In the genomic region with DNA sequence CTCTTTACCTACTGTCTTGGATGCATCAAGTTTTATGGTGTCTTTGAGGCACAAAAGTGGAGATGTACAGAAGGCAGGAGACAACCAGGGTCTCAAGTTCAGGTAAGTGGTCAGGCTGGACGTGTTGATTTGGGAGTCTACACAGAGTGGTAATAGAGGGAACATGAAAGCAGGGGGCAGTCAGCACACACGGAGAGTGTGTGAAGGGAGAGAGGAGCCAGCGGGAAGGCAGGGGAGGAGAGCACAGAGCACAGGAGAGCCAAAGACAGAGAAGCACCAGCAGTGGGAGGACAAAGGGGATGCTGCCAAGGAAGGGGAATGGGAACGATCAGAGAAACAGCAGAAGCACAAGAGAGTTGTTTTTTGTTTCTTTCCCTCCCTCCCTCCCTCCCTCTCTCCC, we compare ENCODE assay signal across 17 cellular contexts. TPM values are rescaled to one million over a fixed set of nuclear protein-coding genes. Genes with fewer than 3 reads are reported as not detected.
"Had no signal": no experiment of that assay in that cellular context is flagged by ENCODE, and none has a peak within 500 bp of the region (broad histone marks: within the 10 kb centered on the region; RNA-seq: fewer than 3 reads in every experiment).

No MANE protein-coding gene starts in this region.

- H3K9me3 Mint-ChIP-seq: activated CD4-positive, alpha-beta T cell treated with anti-CD3 and anti-CD28 coated beads, Interleukin-2, amount 10 ng/mL, durations not matched to agents 7 days and 5 days; activated naive CD4-positive, alpha-beta T cell treated with anti-CD3 and anti-CD28 coated beads, Interleukin-2, amount 50 U/mL, for 72 hours; natural killer cell treated with Interleukin-12 subunit alpha and Interleukin-12 subunit beta and Interleukin-15 and Interleukin-18, amount 100 ng/mL, for 72 hours; stimulated activated naive B cell treated with anti-CD40 and anti-IgM and Interleukin-4, amounts not matched to agents 10 μg/mL and 1 μg/mL and 100 μg/mL, for 72 hours had no signal

- H3K27ac ChIP-seq: adrenal gland, esophagus squamous epithelium, lower lobe of right lung, parathyroid adenoma, sigmoid colon had no signal

- H3K4me1 ChIP-seq: adrenal gland, esophagus squamous epithelium, lower lobe of right lung, sigmoid colon had no signal

- H3K9me3 ChIP-seq: adrenal gland, esophagus squamous epithelium, lower lobe of right lung, sigmoid colon had no signal

- H2AFZ ChIP-seq: parathyroid adenoma had no signal

- DNase-seq: activated CD4-positive, alpha-beta T cell treated with anti-CD3 and anti-CD28 coated beads, Interleukin-2, amount 10 ng/mL, durations not matched to agents 7 days and 5 days; activated CD8-positive, alpha-beta memory T cell treated with anti-CD3 and anti-CD28 coated beads, Interleukin-2, amount 50 U/mL, for 4 hours; activated effector memory CD4-positive, alpha-beta T cell treated with anti-CD3 and anti-CD28 coated beads, Interleukin-2, amount 50 U/mL, for 16 hours; activated T-cell treated with anti-CD3 and anti-CD28 coated beads, Interleukin-2, amount 50 U/mL, for 48 hours; adrenal gland; dermis blood vessel endothelial cell; effector memory CD4-positive, alpha-beta T cell; esophagus squamous epithelium; lower lobe of right lung; sigmoid colon; stimulated activated naive B cell treated with anti-CD40 and anti-IgM and Interleukin-4, amounts not matched to agents 10 μg/mL and 1 μg/mL and 100 μg/mL, for 72 hours; T1000 had no signal

- H3K4me3 ChIP-seq: adrenal gland, esophagus squamous epithelium, lower lobe of right lung, sigmoid colon had no signal

- H3K36me3 Mint-ChIP-seq: activated naive CD4-positive, alpha-beta T cell treated with anti-CD3 and anti-CD28 coated beads, Interleukin-2, amount 50 U/mL, for 72 hours; natural killer cell treated with Interleukin-12 subunit alpha and Interleukin-12 subunit beta and Interleukin-15 and Interleukin-18, amount 100 ng/mL, for 72 hours; stimulated activated naive B cell treated with anti-CD40 and anti-IgM and Interleukin-4, amounts not matched to agents 10 μg/mL and 1 μg/mL and 100 μg/mL, for 72 hours had no signal

- H3K27me3 ChIP-seq: adrenal gland, esophagus squamous epithelium, sigmoid colon had no signal

- ATAC-seq: activated CD4-positive, CD25-positive, alpha-beta regulatory T cell treated with anti-CD3 and anti-CD28 coated beads, Interleukin-2, amount 50 U/mL, for 24 hours; activated naive CD4-positive, alpha-beta T cell treated with anti-CD3 and anti-CD28 coated beads, Interleukin-2, amount 50 U/mL, for 72 hours; lower lobe of right lung; natural killer cell treated with Interleukin-12 subunit alpha and Interleukin-12 subunit beta and Interleukin-15 and Interleukin-18, amount 100 ng/mL, for 72 hours; stimulated activated naive B cell treated with anti-CD40 and anti-IgM and Interleukin-4, amounts not matched to agents 10 μg/mL and 1 μg/mL and 100 μg/mL, for 72 hours had no signal

- H3K27ac Mint-ChIP-seq: activated CD4-positive, alpha-beta T cell treated with anti-CD3 and anti-CD28 coated beads, Interleukin-2, amount 10 ng/mL, durations not matched to agents 7 days and 5 days; activated naive CD4-positive, alpha-beta T cell treated with anti-CD3 and anti-CD28 coated beads, Interleukin-2, amount 50 U/mL, for 72 hours; natural killer cell treated with Interleukin-12 subunit alpha and Interleukin-12 subunit beta and Interleukin-15 and Interleukin-18, amount 100 ng/mL, for 72 hours; stimulated activated naive B cell treated with anti-CD40 and anti-IgM and Interleukin-4, amounts not matched to agents 10 μg/mL and 1 μg/mL and 100 μg/mL, for 72 hours had no signal

- H3K27me3 Mint-ChIP-seq: stimulated activated naive B cell treated with anti-CD40 and anti-IgM and Interleukin-4, amounts not matched to agents 10 μg/mL and 1 μg/mL and 100 μg/mL, for 72 hours had no signal

- H3K36me3 ChIP-seq: adrenal gland, esophagus squamous epithelium, lower lobe of right lung, sigmoid colon had no signal

- H3K79me2 ChIP-seq: parathyroid adenoma had no signal

- H3K4me3 Mint-ChIP-seq: activated CD4-positive, alpha-beta T cell treated with anti-CD3 and anti-CD28 coated beads, Interleukin-2, amount 10 ng/mL, durations not matched to agents 7 days and 5 days; natural killer cell treated with Interleukin-12 subunit alpha and Interleukin-12 subunit beta and Interleukin-15 and Interleukin-18, amount 100 ng/mL, for 72 hours; stimulated activated naive B cell treated with anti-CD40 and anti-IgM and Interleukin-4, amounts not matched to agents 10 μg/mL and 1 μg/mL and 100 μg/mL, for 72 hours had no signal

- H3K4me1 Mint-ChIP-seq: activated CD4-positive, alpha-beta T cell treated with anti-CD3 and anti-CD28 coated beads, Interleukin-2, amount 10 ng/mL, durations not matched to agents 7 days and 5 days; stimulated activated naive B cell treated with anti-CD40 and anti-IgM and Interleukin-4, amounts not matched to agents 10 μg/mL and 1 μg/mL and 100 μg/mL, for 72 hours had no signal

RNA-seq across cellular contexts. Expression of a gene that starts 32.9 kb away (rescaled TPM):
- total RNA-seq: activated CD4-positive, alpha-beta T cell treated with anti-CD3 and anti-CD28 coated beads, Interleukin-2, amount 10 ng/mL, durations not matched to agents 7 days and 5 days; activated naive CD4-positive, alpha-beta T cell treated with anti-CD3 and anti-CD28 coated beads, Interleukin-2, amount 50 U/mL, for 72 hours; natural killer cell treated with Interleukin-12 subunit alpha and Interleukin-12 subunit beta and Interleukin-15 and Interleukin-18, amount 100 ng/mL, for 72 hours; T-helper 1 cell treated with Interleukin-12 subunit alpha and Interleukin-12 subunit beta and Interleukin-4 antibody, amounts not matched to agents 30 ng/mL and 1 ng/mL, for 36 hours had no signal
